ENCODE assay signal across 11 cellular contexts in the genomic region with DNA sequence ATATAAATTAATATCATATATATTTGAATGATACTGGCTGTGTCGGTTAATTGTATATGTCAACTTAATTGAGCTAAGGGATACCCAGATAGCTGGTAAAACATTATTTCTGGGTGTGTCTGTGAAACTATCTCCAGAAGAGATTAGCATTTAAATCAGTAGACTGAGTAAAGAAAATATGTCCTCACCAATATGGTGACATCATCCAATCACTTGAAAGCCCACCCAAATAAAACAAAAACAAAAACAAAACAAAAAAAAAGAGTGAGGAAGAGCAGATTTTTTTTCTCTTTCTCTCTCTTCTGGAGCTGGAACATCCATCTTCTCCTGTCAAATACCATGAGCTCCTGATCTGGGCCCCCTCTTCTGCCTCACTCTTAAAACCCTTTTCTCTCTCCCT.
"Had no signal": no experiment of that assay in that cellular context is flagged by ENCODE, and none has a peak within 500 bp of the region (broad histone marks: within the 10 kb centered on the region; RNA-seq: fewer than 3 reads in every experiment).

No MANE protein-coding gene starts in this region.

- H3K9me3 Mint-ChIP-seq: HFFc6 had no signal

- DNase-seq: GM23248, GOT3, H7, H9, HCEC 1CT, HFFc6 had no signal

- H3K27ac ChIP-seq: GM23248 had no signal

- H3K36me3 ChIP-seq: HAP-1 had no signal

- H2AFZ ChIP-seq: GM23248, GM23338 had no signal

- ATAC-seq: GM23338, HCT116 had no signal

- H3K27ac Mint-ChIP-seq: GM23338, H9, HFFc6 had no signal

- H3K4me1 Mint-ChIP-seq: GM23338 had no signal

- H3K9me3 ChIP-seq: HAP-1 had no signal

- H3K4me3 ChIP-seq: GM23248, GM23338, HAP-1 had no signal

- FAIRE-seq: H1, H54 had no signal

- H3K9ac ChIP-seq: GM23248 had no signal

- H3K4me3 Mint-ChIP-seq: GM23338, H9, HFFc6 had no signal

- H3K4me2 ChIP-seq: GM23338 had no signal
